8 cellular contexts compared by ENCODE assay signal in genomic region chr14:100108042-100108825, GRCh38. TPM values are rescaled to one million over a fixed set of nuclear protein-coding genes. Genes with fewer than 3 reads are reported as not detected.
A peak's percentile ranks its signal among the peaks of the same experiment; 100 is the strongest.
DNase-seq lines count a peak whose midpoint lies in the region; ATAC-seq lines count a peak whose summit lies in the region.

No MANE protein-coding gene starts in this region.

- no peak overlapping the region for H3K4me3 Mint-ChIP-seq in activated naive CD4-positive, alpha-beta T cell treated with anti-CD3 and anti-CD28 coated beads for 36 hours

- CTCF ChIA-PET in activated naive CD4-positive, alpha-beta T cell treated with anti-CD3 and anti-CD28 coated beads for 36 hours (lab: Charles Lee), result interaction anchor here (0.6 to 25.5 kb wide), 17 partner anchors 9 to 125 kb away, joined by 3 to 932 read pairs (median 7); partner anchors contain the start of gene EVL

- peak; percentile 68 for ATAC-seq in GM21786 (IDR thresholded peaks at IDR 0.05; ENCODE audit: unreplicated experiment)

- intact Hi-C loops in activated naive CD4-positive, alpha-beta T cell treated with anti-CD3 and anti-CD28 coated beads for 36 hours (cut with micrococcal nuclease), result loop anchor here (1.0 to 5.0 kb wide), 4 partner anchors 36 to 269 kb away; partner anchors contain the start of gene WDR25
- intact Hi-C loops in head of caudate nucleus (cut with DNase I) (loop anchor here (10.0 kb wide), 2 partner anchors 87 to 123 kb away; no protein-coding TSS in a partner anchor), posterior vena cava (cut with DNase I) (loop anchor here (5.0 kb wide), 1 partner anchor 126 kb away; no protein-coding TSS in a partner anchor)

- peak overlapping the region; percentile 94 for H3K27ac Mint-ChIP-seq in activated naive CD4-positive, alpha-beta T cell treated with anti-CD3 and anti-CD28 coated beads for 36 hours

- H3K9me3 Mint-ChIP-seq in activated naive CD4-positive, alpha-beta T cell treated with anti-CD3 and anti-CD28 coated beads for 36 hours, result no peaks in the 10 kb centered on the region

- peaks cover 17% of the 10 kb centered on the region for H3K36me3 Mint-ChIP-seq in activated naive CD4-positive, alpha-beta T cell treated with anti-CD3 and anti-CD28 coated beads for 36 hours (ENCODE audit: low read depth)

- DNase-seq in DMS53 (lab: John Stamatoyannopoulos, UW), result peak; percentile 76
- DNase-seq in LoVo (ENCODE audit: low spot score), result peak; percentile 62
- DNase-seq in SK-MEL-5 (ENCODE audit: low read depth, low spot score), result peak; percentile 82
- peak; percentile 94 for DNase-seq in activated naive CD4-positive, alpha-beta T cell treated with anti-CD3 and anti-CD28 coated beads for 36 hours
- DNase-seq in head of caudate nucleus, result peak; percentile 62 to 94 (median 86)
- DNase-seq in posterior vena cava (ENCODE audit: low spot score), result peak; percentile 94
- DNase-seq in ureter (ENCODE audit: low spot score), result peak; percentile 86

- in situ Hi-C loops in SK-MEL-5 (cut with HindIII; ENCODE audit: low pct_unique_long_range_greater_than_20kb, low sequenced_read_pairs), result no loop called here

- H3K27me3 Mint-ChIP-seq in activated naive CD4-positive, alpha-beta T cell treated with anti-CD3 and anti-CD28 coated beads for 36 hours (ENCODE audit: low read depth), result no peaks in the 10 kb centered on the region

- peaks cover 75% of the 10 kb centered on the region for H3K4me1 Mint-ChIP-seq in activated naive CD4-positive, alpha-beta T cell treated with anti-CD3 and anti-CD28 coated beads for 36 hours (ENCODE audit: low read depth)

RNA-seq across cellular contexts. Expression of gene EVL, which starts 43.0 kb away (rescaled TPM):
- total RNA-seq in SK-MEL-5 (2014; rRNA removed; shearing (Covaris generic)), result 22.1 and 26.6 TPM in 2 replicates
- 23.6 and 30.9 TPM in 2 replicates for polyA plus RNA-seq in SK-MEL-5 (2015; cell fraction: cytosol; rRNA removed)
- polyA plus RNA-seq in SK-MEL-5 (2015; cell fraction: nucleus; rRNA removed), result 141 and 149 TPM in 2 replicates
- total RNA-seq in activated naive CD4-positive, alpha-beta T cell treated with anti-CD3 and anti-CD28 coated beads for 36 hours, result 100 to 1,000 TPM; 173 to 175 TPM
- total RNA-seq in posterior vena cava, result 10 to 100 TPM; 47.1 to 68.9 TPM
- 121 TPM for total RNA-seq in ureter

RNA-seq across cellular contexts. Expression of gene DEGS2, which starts 51.2 kb away (rescaled TPM):
- not detected in 2 replicates for total RNA-seq in SK-MEL-5 (2014; rRNA removed; shearing (Covaris generic))
- not detected in 2 replicates for polyA plus RNA-seq in SK-MEL-5 (2015; cell fraction: cytosol; rRNA removed)
- not detected in 2 replicates for polyA plus RNA-seq in SK-MEL-5 (2015; cell fraction: nucleus; rRNA removed)
- under 1 TPM; 0.52 to 0.99 TPM for total RNA-seq in activated naive CD4-positive, alpha-beta T cell treated with anti-CD3 and anti-CD28 coated beads for 36 hours
- total RNA-seq in posterior vena cava (1 to 10 TPM in 1 of 2 donors, under 1 TPM in 1; 0.10 to 1.2 TPM), ureter (59.9 TPM)

Comparison
In these comparisons a context has a peak if more than half of its experiments do, and no peak if none do; other contexts are left out.
1. Peak in every context shown above with its lines: DNase-seq and ATAC-seq.
2. RNA of gene DEGS2, which starts 51.2 kb away (total RNA-seq): 59.9 TPM in ureter (single experiment); 0.10 to 1.2 TPM in posterior vena cava, 0.52 to 0.99 TPM in activated naive CD4-positive, alpha-beta T cell treated with anti-CD3 and anti-CD28 coated beads for 36 hours and not detected in SK-MEL-5; every median in the first group is over 10 times any median in the second.